Comparison of ENCODE assay signal across 1 cellular context in the genomic region with DNA sequence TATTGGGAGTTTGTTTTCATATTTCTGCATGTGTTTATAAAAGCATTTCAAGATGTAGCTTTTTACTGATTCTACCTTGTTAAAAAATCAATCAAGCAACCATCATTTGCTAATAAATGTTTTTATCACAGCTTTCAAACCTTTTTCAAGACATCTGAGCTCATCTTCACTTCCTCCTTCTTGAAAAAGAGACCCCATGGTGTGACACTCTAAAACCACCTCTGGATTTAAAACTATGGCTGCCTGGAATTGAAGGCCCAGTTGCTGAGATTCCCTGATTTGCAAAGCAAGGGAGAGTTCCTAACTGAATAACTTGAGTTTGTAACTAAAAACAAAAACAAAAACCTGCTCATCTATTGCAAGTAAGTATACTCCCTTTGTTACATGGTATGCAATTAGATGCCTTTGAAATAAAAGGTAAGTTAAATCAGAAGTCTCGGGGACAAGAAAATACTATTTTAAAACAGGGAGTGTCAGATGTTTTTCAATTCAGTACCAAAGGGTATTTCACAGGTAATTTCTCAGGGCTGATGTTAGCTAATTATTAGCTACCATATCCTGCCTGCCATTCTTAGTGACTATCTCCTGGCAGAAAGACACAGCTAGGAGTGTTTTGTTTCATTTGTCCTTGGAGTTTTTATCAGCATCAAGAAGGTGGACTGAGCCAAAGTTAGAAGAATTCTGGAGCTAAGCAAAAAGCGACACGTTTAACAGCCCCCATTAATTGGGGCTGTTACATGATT.
TF ChIP-seq lines count a peak whose summit lies in the region.

No MANE protein-coding gene starts in this region.

TF ChIP-seq in GM12878, 131 proteins besides CTCF, POLR2A, EP300 and RAD21:
- TF ChIP-seq RELB (IDR thresholded peaks at IDR 0.05; ENCODE audit: low read depth) (peak; percentile 68; the same call in 1 of the 2 replicates), CHD2 (IDR thresholded peaks at IDR 0.05; ENCODE audit: borderline replicate concordance, low read depth, low read length) (no peak), IKZF1 (conservative IDR thresholded peaks at IDR 0.05) (peak; percentile 41), NFYA (IDR thresholded peaks at IDR 0.05; ENCODE audit: borderline replicate concordance, low read depth, low read length) (no peak), NFIC (IDR thresholded peaks at IDR 0.05; ENCODE audit: low read depth, low read length) (peak; percentile 18; the same call in 1 of the 2 replicates), ZBTB40 (IDR thresholded peaks at IDR 0.05; ENCODE audit: borderline replicate concordance) (no peak), MTA2 (IDR thresholded peaks at IDR 0.05; ENCODE audit: low read depth) (peak; percentile 47; the same call in 1 of the 2 replicates), IKZF2 (IDR thresholded peaks at IDR 0.05) (peak in 1 of 2 experiments; percentile 31; a peak in 2 of 4 replicates), SPI1 (IDR thresholded peaks at IDR 0.05; ENCODE audit: borderline replicate concordance, insufficient read depth, low read depth, low read length) (peak; percentile 57; the same call in 1 of the 2 replicates)
